In genomic region chr2:81672923-81673322, GRCh38 we compare ENCODE assay signal across 1 cellular context.
TF ChIP-seq lines count a peak whose summit lies in the region.

No MANE protein-coding gene starts in this region.

TF ChIP-seq in WTC11, 78 proteins besides CTCF, POLR2A, EP300 and RAD21 (continued from another document):
- TF ChIP-seq AR (CRISPR knock-in tag; IDR thresholded peaks at IDR 0.05) (no peak), JAZF1 (CRISPR knock-in tag; IDR thresholded peaks at IDR 0.05) (no peak), ETV6 (CRISPR knock-in tag; IDR thresholded peaks at IDR 0.05) (no peak)
